In genomic region chr7:4823442-4824119, GRCh38 we compare ENCODE assay signal across 23 cellular contexts. TPM values are rescaled to one million over a fixed set of nuclear protein-coding genes. Genes with fewer than 3 reads are reported as not detected.
"Had no signal": no experiment of that assay in that cellular context is flagged by ENCODE, and none has a peak within 500 bp of the region (broad histone marks: within the 10 kb centered on the region; RNA-seq: fewer than 3 reads in every experiment).

No MANE protein-coding gene starts in this region.

- DNase-seq: activated CD4-positive, alpha-beta memory T cell treated with anti-CD3 and anti-CD28 coated beads, Interleukin-2, amount 10 ng/mL, durations not matched to agents 7 days and 5 days; activated CD4-positive, alpha-beta T cell treated with anti-CD3 and anti-CD28 coated beads, Interleukin-2, amount 10 ng/mL, durations not matched to agents 24 days and 14 days; activated CD4-positive, CD25-positive, alpha-beta regulatory T cell; activated gamma-delta T cell; activated naive CD4-positive, alpha-beta T cell treated with anti-CD3 and anti-CD28 coated beads, Interleukin-2, amount 50 U/mL, for 16 hours; activated naive CD8-positive, alpha-beta T cell treated with anti-CD3 and anti-CD28 coated beads, Interleukin-2, amount 50 U/mL, for 24 hours; effector CD4-positive, alpha-beta T cell; islet precursor cell; left colon; lower lobe of right lung; mesendoderm; mucosa of descending colon; naive B cell; stimulated activated CD4-positive, alpha-beta T cell treated with anti-CD3 and anti-CD28 coated beads, Interleukin-4, amount 100 ng/mL, for 1 hour; thyroid gland; upper lobe of right lung had no signal

- H3K27me3 ChIP-seq: cardiac muscle cell, heart left ventricle, thyroid gland, upper lobe of right lung had no signal

- H3K9me3 ChIP-seq: heart left ventricle, lower lobe of right lung, mucosa of descending colon, thyroid gland, upper lobe of right lung had no signal

- ATAC-seq: activated naive CD8-positive, alpha-beta T cell treated with anti-CD3 and anti-CD28 coated beads, Interleukin-2, amount 50 U/mL, for 24 hours; heart left ventricle; left colon; lower lobe of right lung; mucosa of descending colon; upper lobe of right lung had no signal

- H3K36me3 ChIP-seq: cardiac muscle cell, heart left ventricle, thyroid gland, upper lobe of right lung had no signal

- H3K4me1 ChIP-seq: lower lobe of right lung, upper lobe of right lung had no signal

- H3K27ac ChIP-seq: cardiac muscle cell, lower lobe of right lung, thyroid gland, upper lobe of right lung had no signal

- FAIRE-seq: endometrium had no signal

- H3K4me3 ChIP-seq: cardiac muscle cell, heart left ventricle, lower lobe of right lung, mucosa of descending colon, thyroid gland, upper lobe of right lung had no signal

RNA-seq across cellular contexts. Expression of gene PAPOLB, which starts 38.2 kb away (rescaled TPM):
- total RNA-seq: activated CD4-positive, alpha-beta memory T cell treated with anti-CD3 and anti-CD28 coated beads, Interleukin-2, amount 10 ng/mL, durations not matched to agents 7 days and 5 days; activated CD4-positive, alpha-beta T cell treated with anti-CD3 and anti-CD28 coated beads, Interleukin-2, amount 10 ng/mL, durations not matched to agents 24 days and 14 days; activated T-helper 1 cell treated with anti-CD3 and anti-CD28 coated beads, Interleukin-12 subunit alpha, Interleukin-12 subunit beta, Interleukin-2, Interleukin-4 antibody, amounts not matched to agents 30 ng/mL and 10 ng/mL and 1 ng/mL, durations not matched to agents 14 hours and 24 hours and 36 hours; epithelial cell of proximal tubule; fibroblast of villous mesenchyme; renal cortical epithelial cell had no signal
- polyA plus RNA-seq: cardiac muscle cell had no signal

RNA-seq across cellular contexts. Expression of gene RADIL, which starts 59.9 kb away (rescaled TPM):
- total RNA-seq: renal cortical epithelial cell had no signal
